ENCODE assay signal across 2 cellular contexts in genomic region chr2:166376873-166377272, GRCh38.
TF ChIP-seq lines count a peak whose summit lies in the region.

No MANE protein-coding gene starts in this region.

TF ChIP-seq in H1, 55 proteins besides CTCF, POLR2A, EP300 and RAD21:
- TF ChIP-seq EZH2 (IDR thresholded peaks at IDR 0.05; ENCODE audit: low read depth, low read length, severe bottlenecking) (no peak), SIRT6 (IDR thresholded peaks at IDR 0.05; ENCODE audit: low read length) (no peak), ATF3 (IDR thresholded peaks at IDR 0.05; ENCODE audit: insufficient read depth, low read depth, low read length) (no peak), SP2 (IDR thresholded peaks at IDR 0.05; ENCODE audit: low read length) (no peak), CEBPB (IDR thresholded peaks at IDR 0.05; ENCODE audit: low read depth, low read length) (no peak)
TF ChIP-seq in H1: peak in this region for 0.

TF ChIP-seq in neural cell, 6 proteins besides CTCF, POLR2A, EP300 and RAD21:
- TF ChIP-seq POLR2AphosphoS5 (IDR thresholded peaks at IDR 0.05) (no peak), SMC3 (conservative IDR thresholded peaks at IDR 0.05; ENCODE audit: poor library complexity) (no peak), MXI1 (conservative IDR thresholded peaks at IDR 0.05; ENCODE audit: poor library complexity, severe bottlenecking) (no peak), REST (IDR thresholded peaks at IDR 0.05; ENCODE audit: borderline replicate concordance) (no peak)
